20 cellular contexts compared by ENCODE assay signal in the genomic region with DNA sequence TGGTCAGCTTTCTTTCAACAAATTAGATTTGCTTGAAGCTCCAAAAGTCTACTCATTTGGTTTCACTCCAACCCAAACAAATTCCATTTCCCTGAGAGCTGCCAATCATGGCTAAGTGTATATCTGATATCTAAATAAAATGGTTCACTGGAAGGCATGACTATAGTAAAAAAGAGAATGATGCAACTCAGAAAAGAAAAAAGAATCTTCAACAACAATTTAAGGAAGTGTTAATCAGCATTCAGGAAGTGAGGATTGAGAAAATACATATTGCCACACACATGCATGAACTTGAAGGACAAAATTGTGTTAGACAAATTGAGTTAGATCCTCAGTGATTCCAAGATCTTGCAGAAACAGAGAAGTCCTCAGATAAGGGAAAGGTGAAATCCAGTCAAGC.
DNase-seq lines count a peak whose midpoint lies in the region; ATAC-seq and TF ChIP-seq lines count a peak whose summit lies in the region.
"Had no signal": no experiment of that assay in that cellular context is flagged by ENCODE, and none has a peak within 500 bp of the region (broad histone marks: within the 10 kb centered on the region; RNA-seq: fewer than 3 reads in every experiment).

No MANE protein-coding gene starts in this region.

- H3K4me1 ChIP-seq in DND-41 (ENCODE audit: insufficient read depth, low read length) (no peaks in the 10 kb centered on the region), adipocyte (ENCODE audit: control insufficient read depth, insufficient read depth, low read length) (no peaks in the 10 kb centered on the region), neural progenitor cell (no peaks in the 10 kb centered on the region)
- H3K4me1 ChIP-seq: testis had no signal

- H2AFZ ChIP-seq in DND-41 (ENCODE audit: low read depth, low read length) (peak overlapping the region; percentile 50), neural progenitor cell (replicated peaks) (no peak overlapping the region)

- no peak overlapping the region for H3K27ac Mint-ChIP-seq in neural progenitor cell
- H3K27ac Mint-ChIP-seq: activated CD4-positive, alpha-beta T cell treated with anti-CD3 and anti-CD28 coated beads, Interleukin-2, amount 10 ng/mL, durations not matched to agents 7 days and 5 days; activated naive CD4-positive, alpha-beta T cell treated with anti-CD3 and anti-CD28 coated beads, Interleukin-2, amount 10 ng/mL, durations not matched to agents 7 days and 5 days had no signal

- H3K27ac ChIP-seq in DND-41 (ENCODE audit: low read length), result no peak overlapping the region
- no peak overlapping the region for H3K27ac ChIP-seq in neural progenitor cell
- H3K27ac ChIP-seq: testis had no signal

- H3K4me3 Mint-ChIP-seq in neural progenitor cell, result no peak overlapping the region
- H3K4me3 Mint-ChIP-seq: activated CD4-positive, alpha-beta T cell treated with anti-CD3 and anti-CD28 coated beads, Interleukin-2, amount 10 ng/mL, durations not matched to agents 7 days and 5 days; activated naive CD4-positive, alpha-beta T cell treated with anti-CD3 and anti-CD28 coated beads, Interleukin-2, amount 10 ng/mL, durations not matched to agents 7 days and 5 days had no signal

- H4K20me1 ChIP-seq in DND-41 (ENCODE audit: insufficient read depth, low read length) (no peaks in the 10 kb centered on the region), neural progenitor cell (ENCODE audit: low read depth) (no peaks in the 10 kb centered on the region)

- no peaks in the 10 kb centered on the region for H3K4me1 Mint-ChIP-seq in neural progenitor cell
- H3K4me1 Mint-ChIP-seq: activated CD4-positive, alpha-beta T cell treated with anti-CD3 and anti-CD28 coated beads, Interleukin-2, amount 10 ng/mL, durations not matched to agents 7 days and 5 days; activated naive CD4-positive, alpha-beta T cell treated with anti-CD3 and anti-CD28 coated beads, Interleukin-2, amount 10 ng/mL, durations not matched to agents 7 days and 5 days had no signal

- no peaks in the 10 kb centered on the region for H3K79me2 ChIP-seq in DND-41 (ENCODE audit: insufficient read depth, low read length)
- no peaks in the 10 kb centered on the region for H3K79me2 ChIP-seq in neural progenitor cell (ENCODE audit: low read depth)

- H3K36me3 ChIP-seq in DND-41 (ENCODE audit: insufficient read depth, low read length) (no peaks in the 10 kb centered on the region), adipocyte (ENCODE audit: control insufficient read depth, insufficient read depth, low read length, severe bottlenecking) (no peaks in the 10 kb centered on the region), neural progenitor cell (no peaks in the 10 kb centered on the region)

- H3K27me3 ChIP-seq in DND-41 (ENCODE audit: insufficient read depth, low read length, poor library complexity), result no peaks in the 10 kb centered on the region
- no peaks in the 10 kb centered on the region for H3K27me3 ChIP-seq in adipocyte (replicated peaks; ENCODE audit: control insufficient read depth, insufficient read depth, low read length)
- no peaks in the 10 kb centered on the region for H3K27me3 ChIP-seq in neural progenitor cell
- H3K27me3 ChIP-seq: testis had no signal

- no peak overlapping the region for H3K4me2 ChIP-seq in DND-41 (ENCODE audit: insufficient read depth, low read length)
- no peak overlapping the region for H3K4me2 ChIP-seq in neural progenitor cell

- H3K27me3 Mint-ChIP-seq in neural progenitor cell (ENCODE audit: insufficient read depth, low read depth), result no peaks in the 10 kb centered on the region
- H3K27me3 Mint-ChIP-seq: activated CD4-positive, alpha-beta T cell treated with anti-CD3 and anti-CD28 coated beads, Interleukin-2, amount 10 ng/mL, durations not matched to agents 7 days and 5 days; activated naive CD4-positive, alpha-beta T cell treated with anti-CD3 and anti-CD28 coated beads, Interleukin-2, amount 10 ng/mL, durations not matched to agents 7 days and 5 days had no signal

- H3K9me3 ChIP-seq in DND-41 (ENCODE audit: insufficient read depth, low read length, severe bottlenecking) (peaks cover 6% of the 10 kb centered on the region), adipocyte (ENCODE audit: control insufficient read depth, low read length) (no peaks in the 10 kb centered on the region), neural progenitor cell (ENCODE audit: low read depth) (no peaks in the 10 kb centered on the region)
- H3K9me3 ChIP-seq: testis had no signal

- no peaks in the 10 kb centered on the region for H3K36me3 Mint-ChIP-seq in neural progenitor cell
- H3K36me3 Mint-ChIP-seq: activated naive CD4-positive, alpha-beta T cell treated with anti-CD3 and anti-CD28 coated beads, Interleukin-2, amount 10 ng/mL, durations not matched to agents 7 days and 5 days had no signal

- TF ChIP-seq CTCF in DND-41 (IDR thresholded peaks at IDR 0.05; ENCODE audit: borderline replicate concordance, extremely low read depth, low read length, poor library complexity, severe bottlenecking) (no peak), neural progenitor cell (IDR thresholded peaks at IDR 0.05) (no peak)

- peaks cover 4% of the 10 kb centered on the region for H3K9me3 Mint-ChIP-seq in neural progenitor cell

- no peaks in the 10 kb centered on the region for H3F3A ChIP-seq in neural progenitor cell (ENCODE audit: low read depth)

- intact Hi-C loops in left colon (cut with DNase I, micrococcal nuclease), result no loop called here

- ATAC-seq in DND-41 (ENCODE audit: insufficient read depth, low read depth), result no peak
- ATAC-seq in left colon, result no peak
- no peak for ATAC-seq in HG02970 (IDR thresholded peaks at IDR 0.05; ENCODE audit: low FRiP score, unreplicated experiment)
- ATAC-seq: HCT116, HepG2 had no signal

- H3K4me3 ChIP-seq in DND-41 (ENCODE audit: low read depth in 1 of 2, low read length in 2 of 2), result no peak overlapping the region
- H3K4me3 ChIP-seq in adipocyte (ENCODE audit: low read length), result no peak overlapping the region
- no peak overlapping the region for H3K4me3 ChIP-seq in neural progenitor cell
- H3K4me3 ChIP-seq: testis had no signal

- H3K9ac ChIP-seq in DND-41 (ENCODE audit: low read depth, low read length) (no peak overlapping the region), adipocyte (ENCODE audit: low read length) (no peak overlapping the region), neural progenitor cell (no peak overlapping the region)

- DNase-seq in DND-41 (no peak), NCI-H446 treated with DMSO at 0.1 percent for 48 hours (lab: John Stamatoyannopoulos, UW) (peak; percentile 29), adipocyte (ENCODE audit: low read depth) (peak; percentile 73), kidney tubule cell (ENCODE audit: low spot score) (peak; percentile 1), NCI-H69 (lab: John Stamatoyannopoulos, UW) (no peak), left colon (no peak), neural progenitor cell (ENCODE audit: low spot score) (no peak)
- DNase-seq: activated CD4-positive, alpha-beta T cell treated with anti-CD3 and anti-CD28 coated beads, Interleukin-2, amount 10 ng/mL, durations not matched to agents 7 days and 5 days; activated naive CD4-positive, alpha-beta T cell treated with anti-CD3 and anti-CD28 coated beads, Interleukin-2, amount 10 ng/mL, durations not matched to agents 7 days and 5 days; activated T-cell treated with anti-CD3 and anti-CD28 coated beads for 4 hours; DMS 273 treated with DMSO at 0.1 percent for 48 hours; effector memory CD4-positive, alpha-beta T cell; foreskin fibroblast; NCI-H1105; SHP77 treated with DMSO at 0.1 percent for 48 hours; stimulated activated CD4-positive, alpha-beta T cell treated with anti-CD3 and anti-CD28 coated beads, Interleukin-4, amount 100 ng/mL, for 1 hour; testis had no signal

Comparison
In these comparisons a context has a peak if more than half of its experiments do, and no peak if none do; other contexts are left out.
1. DNase-seq: peak in NCI-H446 treated with DMSO at 0.1 percent for 48 hours (single experiment), adipocyte (single experiment) and kidney tubule cell (single experiment); none in DND-41 (single experiment), NCI-H69 (single experiment), left colon (0 of 2) and neural progenitor cell (single experiment).